In genomic region chr11:111633756-111634362, GRCh38 we compare ENCODE assay signal across 1 cellular context.
TF ChIP-seq lines count a peak whose summit lies in the region.

No MANE protein-coding gene starts in this region.

TF ChIP-seq in HepG2, 621 proteins besides CTCF, POLR2A, EP300 and RAD21 (continued from another document and continues in another):
- TF ChIP-seq ZNF280D (CRISPR knock-in tag; IDR thresholded peaks at IDR 0.05) (no peak), HOXA3 (CRISPR knock-in tag; IDR thresholded peaks at IDR 0.05) (no peak), ZNF160 (CRISPR knock-in tag; IDR thresholded peaks at IDR 0.05) (no peak), ZBTB7B (CRISPR knock-in tag; IDR thresholded peaks at IDR 0.05) (no peak), THRA (CRISPR knock-in tag; IDR thresholded peaks at IDR 0.05; ENCODE audit: borderline replicate concordance) (no peak), WIZ (CRISPR knock-in tag; IDR thresholded peaks at IDR 0.05) (no peak), ZNF746 (CRISPR knock-in tag; IDR thresholded peaks at IDR 0.05) (no peak), ZFP1 (CRISPR knock-in tag; IDR thresholded peaks at IDR 0.05) (no peak), ZNF615 (CRISPR knock-in tag; IDR thresholded peaks at IDR 0.05; ENCODE audit: borderline replicate concordance) (no peak), ZBTB38 (CRISPR knock-in tag; IDR thresholded peaks at IDR 0.05) (no peak), ZNF546 (CRISPR knock-in tag; conservative IDR thresholded peaks at IDR 0.05) (no peak), ZNF792 (CRISPR knock-in tag; IDR thresholded peaks at IDR 0.05) (no peak), ZNF441 (CRISPR knock-in tag; IDR thresholded peaks at IDR 0.05; ENCODE audit: borderline replicate concordance) (no peak), SRF (IDR thresholded peaks at IDR 0.05; ENCODE audit: low read depth, low read length) (no peak), ZNF7 (CRISPR knock-in tag; IDR thresholded peaks at IDR 0.05) (no peak), GTF3A (CRISPR knock-in tag; conservative IDR thresholded peaks at IDR 0.05) (no peak), KDM6A (CRISPR knock-in tag; IDR thresholded peaks at IDR 0.05; ENCODE audit: low read depth) (no peak), ZNF790 (CRISPR knock-in tag; IDR thresholded peaks at IDR 0.05; ENCODE audit: borderline replicate concordance) (0 out of 2 replicates have a peak, but pooled peaks have one; percentile 25), MXI1 (IDR thresholded peaks at IDR 0.05; ENCODE audit: borderline replicate concordance, low read depth, low read length) (no peak), TBX2 (CRISPR knock-in tag; IDR thresholded peaks at IDR 0.05; ENCODE audit: borderline replicate concordance) (0 out of 2 replicates have a peak, but pooled peaks have one; percentile 12), GRHL1 (CRISPR knock-in tag; conservative IDR thresholded peaks at IDR 0.05) (no peak), CHCHD3 (CRISPR knock-in tag; IDR thresholded peaks at IDR 0.05) (no peak), ZBTB26 (CRISPR knock-in tag; IDR thresholded peaks at IDR 0.05; ENCODE audit: borderline replicate concordance) (no peak), MBNL3 (CRISPR knock-in tag; conservative IDR thresholded peaks at IDR 0.05) (no peak), ZNF567 (CRISPR knock-in tag; IDR thresholded peaks at IDR 0.05; ENCODE audit: borderline replicate concordance) (no peak), FOXP4 (CRISPR knock-in tag; IDR thresholded peaks at IDR 0.05) (0 out of 2 replicates have a peak, but pooled peaks have one; percentile 16), ZNF343 (CRISPR knock-in tag; IDR thresholded peaks at IDR 0.05) (no peak), ZHX2 (IDR thresholded peaks at IDR 0.05; ENCODE audit: low read depth) (no peak), ZHX2 (CRISPR knock-in tag; IDR thresholded peaks at IDR 0.05; ENCODE audit: borderline replicate concordance) (no peak), ZNF83 (CRISPR knock-in tag; IDR thresholded peaks at IDR 0.05; ENCODE audit: borderline replicate concordance) (no peak), DBP (CRISPR knock-in tag; IDR thresholded peaks at IDR 0.05; ENCODE audit: not compliant biosample characterization) (no peak), FOXO4 (CRISPR knock-in tag; conservative IDR thresholded peaks at IDR 0.05) (no peak), HNF1A (IDR thresholded peaks at IDR 0.05; ENCODE audit: low read depth) (no peak), HNF1A (CRISPR knock-in tag; IDR thresholded peaks at IDR 0.05; ENCODE audit: borderline replicate concordance) (no peak), ZBTB3 (CRISPR knock-in tag; IDR thresholded peaks at IDR 0.05; ENCODE audit: borderline replicate concordance, low read depth) (no peak), SOX13 (IDR thresholded peaks at IDR 0.05) (no peak), SOX13 (CRISPR knock-in tag; conservative IDR thresholded peaks at IDR 0.05 in 1 of 2, IDR thresholded peaks at IDR 0.05 in 1 of 2) (peak in 1 of 2 experiments; percentile 38; a peak in 2 of 4 replicates), ZNF143 (CRISPR knock-in tag; IDR thresholded peaks at IDR 0.05) (no peak)
